In genomic region chr5:112706446-112707016, GRCh38 we compare ENCODE assay signal across 8 cellular contexts. TPM values are rescaled to one million over a fixed set of nuclear protein-coding genes. Genes with fewer than 3 reads are reported as not detected.
DNase-seq lines count a peak whose midpoint lies in the region; ATAC-seq, FAIRE-seq and TF ChIP-seq lines count a peak whose summit lies in the region.

No MANE protein-coding gene starts in this region.

- H3K27ac ChIP-seq in A549 = peak overlapping the region; percentile 65 to 97; a peak in 2 of 6 replicates
- H3K27ac ChIP-seq in KMS-11 = no peak overlapping the region
- peak overlapping the region; percentile 93 for H3K27ac ChIP-seq in caudate nucleus (ENCODE audit: low read depth, low read length)
- no peak overlapping the region for H3K27ac ChIP-seq in kidney (ENCODE audit: low read depth in 2 of 2, low read length in 2 of 2)

- no peaks in the 10 kb centered on the region for H3K36me3 Mint-ChIP-seq in natural killer cell treated with Interleukin-12 subunit alpha and Interleukin-12 subunit beta and Interleukin-15 and Interleukin-18, amount 100 ng/mL, for 72 hours

- H3K4me2 ChIP-seq in A549 (peak overlapping the region; percentile 86), KMS-11 (peak overlapping the region; percentile 65)

- intact Hi-C loops in kidney (cut with DNase I) = no loop called here

- H3K4me1 ChIP-seq in A549 (peaks cover 17% of the 10 kb centered on the region), KMS-11 (ENCODE audit: low read depth, poor library complexity, severe bottlenecking) (peaks cover 18% of the 10 kb centered on the region), kidney (ENCODE audit: control insufficient read depth in 1 of 2, insufficient read depth in 1 of 2, low read depth in 1 of 2, low read length in 2 of 2) (peaks cover 5% of the 10 kb centered on the region in 2 donors)

- peaks cover 7 to 9% of the 10 kb centered on the region in 2 donors for H3K27me3 Mint-ChIP-seq in natural killer cell treated with Interleukin-12 subunit alpha and Interleukin-12 subunit beta and Interleukin-15 and Interleukin-18, amount 100 ng/mL, for 72 hours

- CTCF ChIA-PET in A549 (lab: Yijun Ruan, JAX) = interaction anchor here (1.0 kb wide), 1 partner anchor 154 kb away, joined by 3 read pairs; no protein-coding TSS in a partner anchor

- peak overlapping the region; percentile 84 to 94 for H3K27ac Mint-ChIP-seq in natural killer cell treated with Interleukin-12 subunit alpha and Interleukin-12 subunit beta and Interleukin-15 and Interleukin-18, amount 100 ng/mL, for 72 hours

- H3K4me3 ChIP-seq in A549 = no peak overlapping the region; the same call in 2 of the 3 replicates
- no peak overlapping the region for H3K4me3 ChIP-seq in KMS-11 (IDR thresholded peaks at IDR 0.05; ENCODE audit: insufficient read depth, low read depth, low read length)
- peak overlapping the region in 1 of 2 donors; percentile 84 for H3K4me3 ChIP-seq in kidney (ENCODE audit: low read length in 2 of 2)

- POLR2A ChIA-PET in A549 (lab: Yijun Ruan, JAX) = no interaction called here

- no peak for DNase-seq in A549 (ENCODE audit: low read depth in 1 of 2, low spot score in 1 of 2)
- DNase-seq in caudate nucleus (lab: John Stamatoyannopoulos, UW) = no peak
- DNase-seq in natural killer cell treated with Interleukin-12 subunit alpha and Interleukin-12 subunit beta and Interleukin-15 and Interleukin-18, amount 100 ng/mL, for 72 hours (ENCODE audit: low spot score) = no peak
- DNase-seq in activated effector memory CD4-positive, alpha-beta T cell treated with anti-CD3 and anti-CD28 coated beads, Interleukin-2, amount 50 U/mL, for 16 hours = no peak
- DNase-seq in kidney = no peak
- DNase-seq in COLO829 (ENCODE audit: low spot score) = no peak

- FAIRE-seq in A549 (lab: Jason Lieb, UNC) = no peak
- no peak for FAIRE-seq in kidney (lab: Jason Lieb, UNC)

- H3K36me3 ChIP-seq in KMS-11 (ENCODE audit: insufficient read depth) (no peaks in the 10 kb centered on the region), kidney (ENCODE audit: control insufficient read depth in 1 of 2, insufficient read depth in 2 of 2, low read length in 2 of 2) (no peaks in the 10 kb centered on the region)

- TF ChIP-seq POLR2A in A549 (IDR thresholded peaks at IDR 0.05; ENCODE audit: low read length) = no peak

- H3K9me3 ChIP-seq in A549 = no peaks in the 10 kb centered on the region
- no peaks in the 10 kb centered on the region for H3K9me3 ChIP-seq in kidney (ENCODE audit: control insufficient read depth in 1 of 2, low read length in 2 of 2)

- peaks cover 26 to 35% of the 10 kb centered on the region in 2 donors for H3K4me1 Mint-ChIP-seq in natural killer cell treated with Interleukin-12 subunit alpha and Interleukin-12 subunit beta and Interleukin-15 and Interleukin-18, amount 100 ng/mL, for 72 hours (ENCODE audit: low read depth in 2 of 2)

- peak overlapping the region; percentile 96 for H3K4me3 Mint-ChIP-seq in natural killer cell treated with Interleukin-12 subunit alpha and Interleukin-12 subunit beta and Interleukin-15 and Interleukin-18, amount 100 ng/mL, for 72 hours

- ATAC-seq in A549 (no peak), GM18870 (IDR thresholded peaks at IDR 0.05; ENCODE audit: unreplicated experiment) (no peak)
- no peak for ATAC-seq in natural killer cell treated with Interleukin-12 subunit alpha and Interleukin-12 subunit beta and Interleukin-15 and Interleukin-18, amount 100 ng/mL, for 72 hours

- H3K9ac ChIP-seq in KMS-11 = no peak overlapping the region
- H3K9ac ChIP-seq in kidney (ENCODE audit: low read length in 2 of 2) = no peak overlapping the region

- WGBS in A549 (ENCODE audit: missing lambda C conversion rate) = 65% methylated on average over 4 of the region's 4 CpGs

- H3K27me3 ChIP-seq in KMS-11 (ENCODE audit: insufficient read depth, low read depth) = no peaks in the 10 kb centered on the region

- no peak for TF ChIP-seq RAD21 in A549 (conservative IDR thresholded peaks at IDR 0.05 in 1 of 2, IDR thresholded peaks at IDR 0.05 in 1 of 2)

- H3K79me2 ChIP-seq in KMS-11 (ENCODE audit: insufficient read depth, low read depth) = peaks cover 17% of the 10 kb centered on the region

- no peaks in the 10 kb centered on the region for H4K20me1 ChIP-seq in KMS-11 (ENCODE audit: insufficient read depth)

- H2AFZ ChIP-seq in KMS-11 (ENCODE audit: low read depth) = peak overlapping the region; percentile 95

- TF ChIP-seq CTCF in A549 (IDR thresholded peaks at IDR 0.05) (no peak), KMS-11 (conservative IDR thresholded peaks at IDR 0.05; ENCODE audit: low read depth, low read length) (no peak), kidney (IDR thresholded peaks at IDR 0.05; ENCODE audit: borderline replicate concordance, extremely low read depth, insufficient read depth) (no peak)

- H3K9me3 Mint-ChIP-seq in natural killer cell treated with Interleukin-12 subunit alpha and Interleukin-12 subunit beta and Interleukin-15 and Interleukin-18, amount 100 ng/mL, for 72 hours = no peaks in the 10 kb centered on the region

- TF ChIP-seq EP300 in A549 (IDR thresholded peaks at IDR 0.05) = no peak

TF ChIP-seq in A549, 52 proteins besides CTCF, POLR2A, EP300 and RAD21:
- TF ChIP-seq MYC (IDR thresholded peaks at IDR 0.05; ENCODE audit: borderline replicate concordance, low read length) (no peak), TP53 (CRISPR knock-in tag; IDR thresholded peaks at IDR 0.05) (no peak), FOXS1 (CRISPR knock-in tag; IDR thresholded peaks at IDR 0.05) (no peak), ESRRA (IDR thresholded peaks at IDR 0.05; ENCODE audit: borderline replicate concordance, low read length) (no peak), EHF (CRISPR knock-in tag; IDR thresholded peaks at IDR 0.05) (no peak)

RNA-seq across cellular contexts. Expression of gene APC, which starts 31.2 kb away (rescaled TPM):
- 17.0 and 21.2 TPM in 2 replicates for polyA plus RNA-seq in A549 (2011; rRNA removed)
- polyA plus RNA-seq in A549 (2012; cell fraction: cytosol; rRNA removed) = 3.7 and 3.9 TPM in 2 replicates
- 4.9 and 5.5 TPM in 2 replicates for polyA plus RNA-seq in A549 (2012; cell fraction: nucleus; rRNA removed)
- 9.0 to 10.6 TPM (median 9.9 TPM) in 3 replicates for polyA plus RNA-seq in A549 (2017; fragmentation: RNase III; extraction: RNeasy Plus Mini Kit Qiagen cat#74134 plus additional on column Dnase treatment)
- 27.7 and 29.9 TPM in 2 replicates for polyA minus RNA-seq in A549 (2011; rRNA and poly(A)+ RNA removed)
- 10 to 100 TPM; 31.8 to 38.5 TPM for total RNA-seq in natural killer cell treated with Interleukin-12 subunit alpha and Interleukin-12 subunit beta and Interleukin-15 and Interleukin-18, amount 100 ng/mL, for 72 hours
- total RNA-seq in kidney = 44.9 TPM
- 2.7 TPM for polyA plus RNA-seq in kidney (ENCODE audit: insufficient read depth, low read depth, low replicate concordance)

Comparison
In these comparisons a context has a peak if more than half of its experiments do, and no peak if none do; other contexts are left out.
1. H3K27ac ChIP-seq: peak in A549 (2 of 2) and caudate nucleus (single experiment); none in KMS-11 (single experiment) and kidney (0 of 2).